ENCODE assay signal across 10 cellular contexts in the genomic region with DNA sequence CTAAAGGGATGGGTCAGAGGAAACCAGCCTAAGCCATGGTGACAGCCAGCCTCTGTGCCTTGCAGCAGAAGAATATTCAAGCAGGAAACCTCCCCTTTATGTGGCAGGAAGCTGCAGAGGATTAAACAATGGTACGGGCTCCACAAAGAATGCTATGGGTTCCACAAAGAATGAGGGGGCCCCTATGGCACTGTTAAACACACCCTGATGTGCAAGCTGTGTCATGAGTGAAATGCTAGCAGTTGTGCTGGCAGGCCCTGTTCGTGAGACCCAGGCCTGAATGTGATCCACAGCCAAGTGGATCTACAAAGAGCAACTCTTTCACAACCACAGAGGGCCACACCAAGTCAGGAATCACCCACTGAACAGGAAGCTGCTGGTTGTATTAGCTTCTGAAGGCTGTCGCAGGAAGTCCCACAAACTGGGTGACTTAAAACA.
DNase-seq lines count a peak whose midpoint lies in the region; ATAC-seq and TF ChIP-seq lines count a peak whose summit lies in the region.
"Had no signal": no experiment of that assay in that cellular context is flagged by ENCODE, and none has a peak within 500 bp of the region (broad histone marks: within the 10 kb centered on the region; RNA-seq: fewer than 3 reads in every experiment).

No MANE protein-coding gene starts in this region.

- no peak overlapping the region for H3K27ac Mint-ChIP-seq in type B pancreatic cell

- no peak for ATAC-seq in Right ventricle myocardium inferior
- peak; percentile 31 to 36 for ATAC-seq in lower lobe of right lung
- ATAC-seq in HG02678 (IDR thresholded peaks at IDR 0.05; ENCODE audit: unreplicated experiment), result no peak
- ATAC-seq in HG03439 (IDR thresholded peaks at IDR 0.05; ENCODE audit: unreplicated experiment), result no peak
- ATAC-seq: body of pancreas had no signal

- intact Hi-C loops in left ventricle myocardium inferior (cut with micrococcal nuclease) (no loop called here), Right ventricle myocardium inferior (cut with DNase I) (no loop called here), lower lobe of right lung (cut with DNase I) (no loop called here), vagina (cut with DNase I) (no loop called here)

- no peaks in the 10 kb centered on the region for H3K27me3 Mint-ChIP-seq in type B pancreatic cell

- no peak for TF ChIP-seq POLR2A in vagina (IDR thresholded peaks at IDR 0.05)

- H3K36me3 ChIP-seq in left ventricle myocardium inferior, result peaks cover 10% of the 10 kb centered on the region
- H3K36me3 ChIP-seq in lower lobe of right lung, result peaks cover 14% of the 10 kb centered on the region
- H3K36me3 ChIP-seq in vagina, result peaks cover 0 to 12% of the 10 kb centered on the region in 2 donors

- no peaks in the 10 kb centered on the region for H3K9me3 ChIP-seq in left ventricle myocardium inferior (replicated peaks)
- H3K9me3 ChIP-seq in lower lobe of right lung, result no peaks in the 10 kb centered on the region
- no peaks in the 10 kb centered on the region for H3K9me3 ChIP-seq in vagina
- H3K9me3 ChIP-seq: body of pancreas had no signal

- peaks cover 10% of the 10 kb centered on the region for H3K4me1 Mint-ChIP-seq in type B pancreatic cell (ENCODE audit: unreplicated experiment)

- H3K27ac ChIP-seq in left ventricle myocardium inferior (replicated peaks) (peak overlapping the region; percentile 73), lower lobe of right lung (peak overlapping the region; percentile 38), vagina (peak overlapping the region; percentile 25)

- TF ChIP-seq CTCF in left ventricle myocardium inferior (IDR thresholded peaks at IDR 0.05; ENCODE audit: borderline replicate concordance) (no peak), lower lobe of right lung (IDR thresholded peaks at IDR 0.05) (no peak), vagina (IDR thresholded peaks at IDR 0.05) (no peak), type B pancreatic cell (conservative IDR thresholded peaks at IDR 0.05) (no peak)

- no peak overlapping the region for H3K4me3 Mint-ChIP-seq in type B pancreatic cell

- H3K4me1 ChIP-seq in left ventricle myocardium inferior (peaks cover 34% of the 10 kb centered on the region), lower lobe of right lung (peaks cover 27% of the 10 kb centered on the region), vagina (peaks cover 24% of the 10 kb centered on the region)
- H3K4me1 ChIP-seq: body of pancreas had no signal

- no peaks in the 10 kb centered on the region for H3K27me3 ChIP-seq in left ventricle myocardium inferior (ENCODE audit: low read depth)
- no peaks in the 10 kb centered on the region for H3K27me3 ChIP-seq in lower lobe of right lung (ENCODE audit: low read depth)
- no peaks in the 10 kb centered on the region for H3K27me3 ChIP-seq in vagina
- H3K27me3 ChIP-seq: body of pancreas had no signal

- no peaks in the 10 kb centered on the region for H3K9me3 Mint-ChIP-seq in type B pancreatic cell

- H3K4me3 ChIP-seq in left ventricle myocardium inferior (no peak overlapping the region), lower lobe of right lung (no peak overlapping the region), vagina (no peak overlapping the region)
- H3K4me3 ChIP-seq: body of pancreas had no signal

- H3K36me3 Mint-ChIP-seq in type B pancreatic cell, result peaks cover 21% of the 10 kb centered on the region

- DNase-seq in left ventricle myocardium inferior (no peak), Right ventricle myocardium inferior (ENCODE audit: missing footprints) (no peak), lower lobe of right lung (no peak), vagina (ENCODE audit: extremely low spot score in 2 of 2) (no peak), type B pancreatic cell (ENCODE audit: extremely low spot score, unreplicated experiment) (no peak)
- DNase-seq in activated effector memory CD4-positive, alpha-beta T cell treated with anti-CD3 and anti-CD28 coated beads, Interleukin-2, amount 50 U/mL, for 16 hours, result peak; percentile 69
- DNase-seq: SHP77 had no signal

Comparison
In these comparisons a context has a peak if more than half of its experiments do, and no peak if none do; other contexts are left out.
1. ATAC-seq: peak in lower lobe of right lung (2 of 2); none in Right ventricle myocardium inferior (single experiment), HG02678 (single experiment) and HG03439 (single experiment).
2. Peak in every context shown above with its lines, with median percentiles within 50 percentile points of each other: H3K27ac ChIP-seq.